Comparison of ENCODE assay signal across 30 cellular contexts in the genomic region with DNA sequence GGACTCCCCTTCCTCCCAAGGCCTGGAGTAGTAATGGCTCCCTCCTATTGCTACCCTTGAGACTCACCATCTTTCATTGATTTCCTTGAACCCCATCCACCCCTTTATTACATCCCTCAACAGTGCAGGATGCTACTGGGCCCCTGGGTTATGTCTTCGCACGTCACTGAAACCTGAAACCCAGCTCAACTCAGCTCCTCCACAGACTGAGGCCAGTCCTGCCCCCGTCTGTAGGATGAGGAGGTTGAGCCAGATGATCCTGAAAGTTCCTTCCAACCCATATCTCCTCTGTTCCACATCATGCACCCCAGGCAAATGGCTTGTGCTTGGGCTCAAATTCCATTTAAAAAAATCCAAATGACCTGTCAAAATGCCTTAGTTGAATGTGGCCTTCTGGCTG. TPM values are rescaled to one million over a fixed set of nuclear protein-coding genes. Genes with fewer than 3 reads are reported as not detected.
"Had no signal": no experiment of that assay in that cellular context is flagged by ENCODE, and none has a peak within 500 bp of the region (broad histone marks: within the 10 kb centered on the region; RNA-seq: fewer than 3 reads in every experiment).

No MANE protein-coding gene starts in this region.

- H3K4me3 Mint-ChIP-seq: naive thymus-derived CD8-positive, alpha-beta T cell; nephron; neural crest cell; stimulated activated naive B cell treated with anti-CD40 and anti-IgM and Interleukin-4, amounts not matched to agents 10 μg/mL and 1 μg/mL and 100 μg/mL, for 72 hours had no signal

- H2AFZ ChIP-seq: hepatocyte had no signal

- H3K27me3 Mint-ChIP-seq: naive thymus-derived CD8-positive, alpha-beta T cell had no signal

- H3K27ac Mint-ChIP-seq: nephron; stimulated activated naive B cell treated with anti-CD40 and anti-IgM and Interleukin-4, amounts not matched to agents 10 μg/mL and 1 μg/mL and 100 μg/mL, for 72 hours had no signal

- H3K36me3 ChIP-seq: left lung, lower lobe of right lung, pancreas, prostate gland, stomach, thyroid gland, upper lobe of right lung had no signal

- H3K36me3 Mint-ChIP-seq: naive thymus-derived CD8-positive, alpha-beta T cell; stimulated activated naive B cell treated with anti-CD40 and anti-IgM and Interleukin-4, amounts not matched to agents 10 μg/mL and 1 μg/mL and 100 μg/mL, for 72 hours had no signal

- H3K9me3 ChIP-seq: left lung, lower lobe of right lung, pancreas, prostate gland, stomach, testis, thyroid gland, upper lobe of right lung had no signal

- H3K9me3 Mint-ChIP-seq: naive thymus-derived CD8-positive, alpha-beta T cell; nephron; neural crest cell; stimulated activated naive B cell treated with anti-CD40 and anti-IgM and Interleukin-4, amounts not matched to agents 10 μg/mL and 1 μg/mL and 100 μg/mL, for 72 hours had no signal

- H3K4me1 Mint-ChIP-seq: naive thymus-derived CD8-positive, alpha-beta T cell had no signal

- H3K4me2 ChIP-seq: hepatocyte had no signal

- ATAC-seq: left cardiac atrium; lower lobe of right lung; naive thymus-derived CD8-positive, alpha-beta T cell; pancreas; right cardiac atrium; sciatic nerve; stimulated activated naive B cell treated with anti-CD40 and anti-IgM and Interleukin-4, amounts not matched to agents 10 μg/mL and 1 μg/mL and 100 μg/mL, for 72 hours; stimulated activated naive CD8-positive, alpha-beta T cell treated with anti-CD3 and anti-CD28 coated beads, Interleukin-15, Interleukin-2, amounts not matched to agents 100 U/mL and 50 U/mL, for 24 hours; upper lobe of right lung had no signal

- DNase-seq: kidney glomerular epithelial cell; left cardiac atrium; left lung; lower lobe of right lung; mammary epithelial cell; mesenchymal stem cell; naive thymus-derived CD8-positive, alpha-beta T cell; nucleus accumbens; pancreas; posterior cingulate gyrus; retina; right cardiac atrium; stimulated activated CD4-positive, alpha-beta T cell treated with anti-CD3 and anti-CD28 coated beads, Interleukin-12 subunit alpha, Interleukin-12 subunit beta, amount 100 ng/mL, for 4 hours; stimulated activated CD4-positive, alpha-beta T cell treated with anti-CD3 and anti-CD28 coated beads, Interleukin-15, amount 100 ng/mL, for 24 hours; stimulated activated CD4-positive, alpha-beta T cell treated with anti-CD3 and anti-CD28 coated beads, Interleukin-2, amount 100 ng/mL, for 24 hours; stimulated activated CD4-positive, alpha-beta T cell treated with anti-CD3 and anti-CD28 coated beads, Interleukin-4, amount 100 ng/mL, for 1 hour; stimulated activated naive B cell treated with anti-CD40 and anti-IgM and Interleukin-4, amounts not matched to agents 10 μg/mL and 1 μg/mL and 100 μg/mL, for 72 hours; stimulated activated naive CD8-positive, alpha-beta T cell treated with anti-CD3 and anti-CD28 coated beads, Interleukin-15, Interleukin-2, amounts not matched to agents 100 U/mL and 50 U/mL, for 24 hours; stomach; testis; thyroid gland; trophoblast cell; upper lobe of right lung had no signal

- H3K27me3 ChIP-seq: hepatocyte, left lung, pancreas, stomach, testis, thyroid gland, upper lobe of right lung had no signal

- H3K79me2 ChIP-seq: hepatocyte had no signal

- H3K27ac ChIP-seq: hepatocyte, left lung, lower lobe of right lung, pancreas, prostate gland, skin epidermis, stomach, testis, thyroid gland, upper lobe of right lung had no signal

- H3K4me3 ChIP-seq: hepatocyte, left lung, lower lobe of right lung, pancreas, prostate gland, skin epidermis, stomach, testis, thyroid gland, upper lobe of right lung had no signal

- H3K4me1 ChIP-seq: lower lobe of right lung, pancreas, prostate gland, stomach, testis, thyroid gland, upper lobe of right lung had no signal

RNA-seq across cellular contexts. Expression of a gene that starts 21.4 kb away (rescaled TPM):
- total RNA-seq: osteoblast had no signal
